In the genomic region with DNA sequence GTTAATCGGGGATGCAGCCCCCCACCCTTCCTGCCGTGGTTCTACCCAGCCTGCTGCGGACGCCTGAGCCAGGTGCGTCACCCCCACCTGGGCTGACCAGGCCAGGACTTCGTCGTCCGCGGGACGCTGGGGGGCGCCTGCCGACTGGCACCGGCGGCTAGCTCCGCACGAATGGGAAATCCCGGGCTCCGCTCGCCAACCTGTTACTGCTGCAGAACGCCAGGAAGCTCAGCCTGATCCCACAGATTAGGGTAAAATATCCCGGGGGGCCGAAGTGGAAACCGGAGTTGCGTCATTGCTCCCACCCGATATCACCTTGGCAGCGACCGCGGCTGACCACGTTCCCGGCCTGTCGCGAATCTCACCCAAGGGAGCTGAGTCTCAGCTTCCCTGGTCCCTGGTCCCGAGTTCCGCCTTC, we compare ENCODE assay signal across 9 cellular contexts. TPM values are rescaled to one million over a fixed set of nuclear protein-coding genes. Genes with fewer than 3 reads are reported as not detected.
DNase-seq lines count a peak whose midpoint lies in the region; ATAC-seq lines count a peak whose summit lies in the region.
"Had no signal": no experiment of that assay in that cellular context is flagged by ENCODE, and none has a peak within 500 bp of the region (broad histone marks: within the 10 kb centered on the region; RNA-seq: fewer than 3 reads in every experiment).

No MANE protein-coding gene starts in this region.

- peaks cover 32 to 50% of the 10 kb centered on the region in 2 donors for H3K4me1 Mint-ChIP-seq in immature natural killer cell
- H3K4me1 Mint-ChIP-seq in stimulated activated memory B cell treated with anti-CD40 and anti-IgM and Interleukin-4, amounts not matched to agents 10 μg/mL and 1 μg/mL and 100 μg/mL, for 72 hours: peaks cover 40% of the 10 kb centered on the region

- ATAC-seq in GM21515 (IDR thresholded peaks at IDR 0.05; ENCODE audit: unreplicated experiment) (peak; percentile 4), GM21717 (IDR thresholded peaks at IDR 0.05; ENCODE audit: unreplicated experiment) (no peak)
- peak; percentile 31 for ATAC-seq in stimulated activated memory B cell treated with anti-CD40 and anti-IgM and Interleukin-4, amounts not matched to agents 10 μg/mL and 1 μg/mL and 100 μg/mL, for 72 hours

- H3K27ac Mint-ChIP-seq in immature natural killer cell: no peak overlapping the region
- H3K27ac Mint-ChIP-seq in stimulated activated memory B cell treated with anti-CD40 and anti-IgM and Interleukin-4, amounts not matched to agents 10 μg/mL and 1 μg/mL and 100 μg/mL, for 72 hours: peak overlapping the region; percentile 16

- no peaks in the 10 kb centered on the region for H3K36me3 Mint-ChIP-seq in immature natural killer cell
- peaks cover 7% of the 10 kb centered on the region for H3K36me3 Mint-ChIP-seq in stimulated activated memory B cell treated with anti-CD40 and anti-IgM and Interleukin-4, amounts not matched to agents 10 μg/mL and 1 μg/mL and 100 μg/mL, for 72 hours

- no peaks in the 10 kb centered on the region for H3K36me3 ChIP-seq in ES-I3 (ENCODE audit: insufficient read depth, low read length)
- peaks cover 4% of the 10 kb centered on the region; the same call in 1 of the 2 replicates for H3K36me3 ChIP-seq in MG63

- H3K4me3 ChIP-seq in MG63: peak overlapping the region; percentile 86

- no peaks in the 10 kb centered on the region for H3K27me3 ChIP-seq in MG63

- peak overlapping the region; percentile 74 for H3K9ac ChIP-seq in ES-I3 (ENCODE audit: low read depth, low read length)

- H3K27me3 Mint-ChIP-seq in immature natural killer cell (ENCODE audit: low read depth in 3 of 3): peaks cover 7 to 28% (median 8%) of the 10 kb centered on the region in 3 donors
- H3K27me3 Mint-ChIP-seq in stimulated activated memory B cell treated with anti-CD40 and anti-IgM and Interleukin-4, amounts not matched to agents 10 μg/mL and 1 μg/mL and 100 μg/mL, for 72 hours: peaks cover 14% of the 10 kb centered on the region

- no peaks in the 10 kb centered on the region for H3K9me3 ChIP-seq in ES-I3 (ENCODE audit: control insufficient read depth, insufficient read depth, low read length)
- no peaks in the 10 kb centered on the region for H3K9me3 ChIP-seq in MG63

- DNase-seq in MG63 (no peak), astrocyte of the hippocampus (ENCODE audit: low read depth, low spot score) (peak; percentile 62), immature natural killer cell (peak in 1 of 3 donors; percentile 12), SW 1271 (lab: John Stamatoyannopoulos, UW) (no peak)

- no peaks in the 10 kb centered on the region for H3K9me3 Mint-ChIP-seq in immature natural killer cell
- no peaks in the 10 kb centered on the region for H3K9me3 Mint-ChIP-seq in stimulated activated memory B cell treated with anti-CD40 and anti-IgM and Interleukin-4, amounts not matched to agents 10 μg/mL and 1 μg/mL and 100 μg/mL, for 72 hours

- peaks cover 10% of the 10 kb centered on the region; the same call in 1 of the 2 replicates for H3K4me1 ChIP-seq in ES-I3 (ENCODE audit: insufficient read depth, low read length)

- H3K4me3 Mint-ChIP-seq in immature natural killer cell: peak overlapping the region; percentile 85 to 94 (median 88)
- H3K4me3 Mint-ChIP-seq in stimulated activated memory B cell treated with anti-CD40 and anti-IgM and Interleukin-4, amounts not matched to agents 10 μg/mL and 1 μg/mL and 100 μg/mL, for 72 hours: peak overlapping the region; percentile 77

RNA-seq across cellular contexts. Expression of a gene that starts 0.5 kb away (rescaled TPM):
- total RNA-seq in MG63 (2014; rRNA removed; shearing (Covaris generic); ENCODE audit: low replicate concordance): 14.7 and 15.9 TPM in 2 replicates
- polyA plus RNA-seq in immature natural killer cell: under 1 TPM in 1 of 3 donors, not detected in 2; 0.04 TPM
- total RNA-seq: temporal lobe had no signal

RNA-seq across cellular contexts. Expression of a gene that starts 58.1 kb away (rescaled TPM):
- total RNA-seq in MG63 (2014; rRNA removed; shearing (Covaris generic); ENCODE audit: low replicate concordance): 130 and 148 TPM in 2 replicates
- polyA plus RNA-seq in immature natural killer cell: 10 to 100 TPM; 56.9 to 73.5 (median 62.6) TPM
